In the genomic region with DNA sequence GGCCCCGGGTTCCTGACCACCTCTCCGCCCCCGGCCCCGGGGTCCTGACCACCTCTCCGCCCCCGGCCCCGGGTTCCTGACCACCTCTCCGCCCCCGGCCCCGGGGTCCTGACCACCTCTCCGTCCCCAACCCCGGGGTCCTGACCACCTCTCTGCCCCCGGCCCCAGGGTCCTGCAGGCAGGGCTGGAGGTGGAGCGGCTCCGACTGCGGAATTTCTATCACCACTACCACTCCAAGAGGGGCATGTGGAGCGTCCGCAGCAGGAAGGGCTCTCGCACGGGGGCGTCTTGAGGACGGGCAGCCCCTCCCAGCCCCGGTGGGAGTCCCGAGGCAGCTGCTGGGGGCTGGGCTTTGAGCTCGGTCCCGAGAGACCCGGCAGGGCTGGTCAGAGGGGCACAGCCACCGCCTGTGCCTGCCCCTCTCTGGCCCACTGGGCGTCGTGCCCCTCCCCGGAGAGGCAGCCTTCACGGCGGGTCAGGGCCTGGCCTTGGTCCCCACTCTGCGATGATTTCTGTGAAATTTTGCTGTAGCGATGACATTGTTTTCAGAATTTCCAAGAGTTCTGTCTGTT, we compare ENCODE assay signal across 12 cellular contexts. TPM values are rescaled to one million over a fixed set of nuclear protein-coding genes. Genes with fewer than 3 reads are reported as not detected.
DNase-seq lines count a peak whose midpoint lies in the region; ATAC-seq and TF ChIP-seq lines count a peak whose summit lies in the region.
"Had no signal": no experiment of that assay in that cellular context is flagged by ENCODE, and none has a peak within 500 bp of the region (broad histone marks: within the 10 kb centered on the region; RNA-seq: fewer than 3 reads in every experiment).

No MANE protein-coding gene starts in this region.

- DNase-seq in left ventricle myocardium superior (peak; percentile 17), right atrium auricular region (ENCODE audit: low spot score) (no peak), endodermal cell (no peak), AG08396 (ENCODE audit: low spot score) (no peak)
- DNase-seq: ACHN; BE2C; CD8-positive, alpha-beta memory T cell had no signal

- H3K4me3 ChIP-seq in right atrium auricular region, result no peak overlapping the region
- H3K4me3 ChIP-seq in endodermal cell (ENCODE audit: low read length), result no peak overlapping the region

- H3K27ac ChIP-seq in right atrium auricular region (no peak overlapping the region), KOPT-K1 (ENCODE audit: low read depth, low read length, poor library complexity, severe bottlenecking) (peak overlapping the region; percentile 74), endodermal cell (ENCODE audit: low read depth, low read length) (no peak overlapping the region)

- 91 to 93% methylated on average over 15 to 28 of the region's 35 CpGs for WGBS in endodermal cell (ENCODE audit: insufficient coverage in 1 of 2, insufficient read length in 1 of 2), 2 experiments

- no peaks in the 10 kb centered on the region for H3K4me1 Mint-ChIP-seq in endodermal cell

- TF ChIP-seq CTCF in right atrium auricular region (IDR thresholded peaks at IDR 0.05) (no peak), endodermal cell (conservative IDR thresholded peaks at IDR 0.05) (no peak)

- H3K4me1 ChIP-seq in right atrium auricular region, result no peaks in the 10 kb centered on the region
- H3K4me1 ChIP-seq in endodermal cell (ENCODE audit: control insufficient read depth, insufficient read depth, low read length), result no peaks in the 10 kb centered on the region
- H3K4me1 ChIP-seq: BE2C had no signal

- H3K4me3 Mint-ChIP-seq in endodermal cell, result no peak overlapping the region
- H3K4me3 Mint-ChIP-seq: CD8-positive, alpha-beta memory T cell had no signal

- peaks cover under 1% of the 10 kb centered on the region for H3K27me3 Mint-ChIP-seq in endodermal cell (ENCODE audit: insufficient read depth)

- peaks cover 23% of the 10 kb centered on the region for H3K36me3 Mint-ChIP-seq in endodermal cell (ENCODE audit: low read depth)
- H3K36me3 Mint-ChIP-seq: CD8-positive, alpha-beta memory T cell had no signal

- H3K9me3 Mint-ChIP-seq in endodermal cell, result peaks cover 1% of the 10 kb centered on the region

- no peak for ATAC-seq in left ventricle myocardium superior
- no peak for ATAC-seq in HG03095 (IDR thresholded peaks at IDR 0.05; ENCODE audit: unreplicated experiment)
- ATAC-seq in GM19397 (IDR thresholded peaks at IDR 0.05; ENCODE audit: unreplicated experiment), result no peak
- ATAC-seq: HCT116 had no signal

- intact Hi-C loops in left ventricle myocardium superior (cut with micrococcal nuclease), result no loop called here

- H3K36me3 ChIP-seq in right atrium auricular region, result no peaks in the 10 kb centered on the region
- H3K36me3 ChIP-seq in KOPT-K1 (ENCODE audit: insufficient read depth, low read length), result no peaks in the 10 kb centered on the region
- H3K36me3 ChIP-seq in endodermal cell (ENCODE audit: control insufficient read depth, insufficient read depth, low read length), result no peaks in the 10 kb centered on the region
- H3K36me3 ChIP-seq: BE2C had no signal

- H3K27me3 ChIP-seq in right atrium auricular region (no peaks in the 10 kb centered on the region), endodermal cell (ENCODE audit: control insufficient read depth, insufficient read depth, low read length, poor library complexity, severe bottlenecking) (no peaks in the 10 kb centered on the region)
- H3K27me3 ChIP-seq: BE2C had no signal

- peak overlapping the region; percentile 61 for H3K27ac Mint-ChIP-seq in endodermal cell
- H3K27ac Mint-ChIP-seq: CD8-positive, alpha-beta memory T cell had no signal

- H3K9me3 ChIP-seq in right atrium auricular region (peaks cover 0 to 7% of the 10 kb centered on the region in 2 donors), KOPT-K1 (ENCODE audit: insufficient read depth, low read length, poor library complexity, severe bottlenecking) (peaks cover 12% of the 10 kb centered on the region), endodermal cell (ENCODE audit: control insufficient read depth, low read length) (no peaks in the 10 kb centered on the region)
- H3K9me3 ChIP-seq: BE2C had no signal

- H3K9ac ChIP-seq in endodermal cell (ENCODE audit: extremely low read depth, low read length, poor library complexity, severe bottlenecking), result no peak overlapping the region

RNA-seq across cellular contexts. Expression of gene B4GALNT4, which starts 12.3 kb away (rescaled TPM):
- 0.50 TPM for total RNA-seq in left ventricle myocardium superior
- total RNA-seq in right atrium auricular region, result under 1 TPM in 1 of 2 donors, not detected in 1; 0.39 TPM
- 100 to 1,000 TPM; 109 to 118 TPM for total RNA-seq in endodermal cell
- polyA plus RNA-seq in endodermal cell (2013, experiment 1 of 2), result 126 TPM
- polyA plus RNA-seq in endodermal cell (2013, experiment 2 of 2), result 105 TPM
- total RNA-seq: HT-29 had no signal

RNA-seq across cellular contexts. Expression of gene PKP3, which starts 12.4 kb away (rescaled TPM):
- total RNA-seq in left ventricle myocardium superior (0.84 TPM), right atrium auricular region (1 to 10 TPM in 1 of 2 donors, under 1 TPM in 1; 0.43 to 1.0 TPM), endodermal cell (10 to 100 TPM; 35.4 to 44.8 TPM)
- polyA plus RNA-seq in endodermal cell (2013, experiment 1 of 2), result 1.2 TPM
- polyA plus RNA-seq in endodermal cell (2013, experiment 2 of 2), result 0.62 TPM
- total RNA-seq: CD8-positive, alpha-beta memory T cell had no signal

RNA-seq across cellular contexts. Expression of gene SIGIRR, which starts 33.2 kb away (rescaled TPM):
- total RNA-seq in left ventricle myocardium superior (47.5 TPM), right atrium auricular region (10 to 100 TPM; 26.6 to 33.3 TPM), endodermal cell (10 to 100 TPM; 63.3 to 67.4 TPM)
- 18.6 TPM for polyA plus RNA-seq in endodermal cell (2013, experiment 1 of 2)
- 14.9 TPM for polyA plus RNA-seq in endodermal cell (2013, experiment 2 of 2)

Comparison
In these comparisons a context has a peak if more than half of its experiments do, and no peak if none do; other contexts are left out.
1. RNA of gene B4GALNT4, which starts 12.3 kb away (total RNA-seq): 109 to 118 TPM in endodermal cell; 0.50 TPM in left ventricle myocardium superior (single experiment) and 0.39 TPM in right atrium auricular region; every median in the first group is over 10 times any median in the second.
2. RNA of gene PKP3, which starts 12.4 kb away (total RNA-seq): 35.4 to 44.8 TPM in endodermal cell; 0.43 to 1.0 TPM in right atrium auricular region and 0.84 TPM in left ventricle myocardium superior (single experiment); every median in the first group is over 10 times any median in the second.